In the genomic region with DNA sequence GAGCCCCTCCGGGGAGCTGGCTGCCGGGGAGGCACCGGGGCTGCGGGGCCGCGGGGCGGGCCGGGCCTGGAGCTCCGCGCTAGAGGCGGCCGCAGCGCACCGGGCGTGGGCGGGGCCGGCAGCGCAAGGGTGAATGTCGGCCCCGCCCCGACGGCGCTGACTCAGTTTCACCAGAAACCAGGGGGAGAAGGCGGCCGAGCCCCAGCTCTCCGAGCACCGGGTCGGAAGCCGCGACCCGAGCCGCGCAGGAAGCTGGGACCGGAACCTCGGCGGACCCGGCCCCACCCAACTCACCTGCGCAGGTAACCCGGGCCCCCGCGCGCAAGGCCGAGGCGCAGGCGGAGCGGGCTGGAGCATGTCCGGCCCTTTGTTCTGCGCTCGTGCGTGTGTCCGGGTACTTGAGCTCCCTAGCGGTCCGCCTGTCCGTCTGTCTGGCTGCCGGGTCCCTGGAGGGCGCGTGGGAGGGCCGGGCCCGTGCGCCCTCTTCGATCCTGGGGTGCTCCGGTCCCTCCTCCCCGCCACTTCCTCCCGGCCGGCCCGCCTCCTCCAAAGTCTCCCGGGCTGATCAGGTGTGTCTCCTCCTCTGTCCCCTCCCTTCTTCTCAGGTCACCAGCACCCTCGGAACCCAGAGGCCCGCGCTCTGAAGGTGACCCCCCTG, we compare ENCODE assay signal across 9 cellular contexts. TPM values are rescaled to one million over a fixed set of nuclear protein-coding genes. Genes with fewer than 3 reads are reported as not detected.
DNase-seq lines count a peak whose midpoint lies in the region; ATAC-seq, FAIRE-seq and TF ChIP-seq lines count a peak whose summit lies in the region.
"Had no signal": no experiment of that assay in that cellular context is flagged by ENCODE, and none has a peak within 500 bp of the region (broad histone marks: within the 10 kb centered on the region; RNA-seq: fewer than 3 reads in every experiment).

A gene with protein sequence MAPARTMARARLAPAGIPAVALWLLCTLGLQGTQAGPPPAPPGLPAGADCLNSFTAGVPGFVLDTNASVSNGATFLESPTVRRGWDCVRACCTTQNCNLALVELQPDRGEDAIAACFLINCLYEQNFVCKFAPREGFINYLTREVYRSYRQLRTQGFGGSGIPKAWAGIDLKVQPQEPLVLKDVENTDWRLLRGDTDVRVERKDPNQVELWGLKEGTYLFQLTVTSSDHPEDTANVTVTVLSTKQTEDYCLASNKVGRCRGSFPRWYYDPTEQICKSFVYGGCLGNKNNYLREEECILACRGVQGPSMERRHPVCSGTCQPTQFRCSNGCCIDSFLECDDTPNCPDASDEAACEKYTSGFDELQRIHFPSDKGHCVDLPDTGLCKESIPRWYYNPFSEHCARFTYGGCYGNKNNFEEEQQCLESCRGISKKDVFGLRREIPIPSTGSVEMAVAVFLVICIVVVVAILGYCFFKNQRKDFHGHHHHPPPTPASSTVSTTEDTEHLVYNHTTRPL (plus strand): TSS at position 164 of the 658 bp plus-strand sequence. CDS start 507 bp downstream, outside the sequence.

- no TSS peak for BruUV-seq in GM12878 (replicated peaks; lab: Mats Ljungman, UMichigan)

- peak within 1 kb of the TSS; percentile 86 for H2AFZ ChIP-seq in GM12878 (ENCODE audit: control insufficient read depth, low read depth, low read length)

- TF ChIP-seq CTCF in GM12878 (IDR thresholded peaks at IDR 0.05 in 2 of 3, conservative IDR thresholded peaks at IDR 0.05 in 1 of 3; ENCODE audit: control insufficient read depth in 2 of 3, extremely low read depth in 1 of 3, insufficient read depth in 1 of 3, low read depth in 3 of 3, low read length in 3 of 3) (no peak), left lung (IDR thresholded peaks at IDR 0.05) (no peak)

- FAIRE-seq in GM12878 (lab: Jason Lieb, UNC), result no peak
- FAIRE-seq: TTC549 had no signal

- intact Hi-C loops in GM12878 (cut with micrococcal nuclease; ENCODE audit: unreplicated experiment) (loop anchor here (10.0 kb wide), 1 partner anchor 271 kb away; a partner anchor contains a TSS), left lung (cut with DNase I) (no loop called here)

- H3K79me2 ChIP-seq in GM12878 (ENCODE audit: control insufficient read depth, insufficient read depth, low read length), result no peaks in the 10 kb centered on the region

- H3K4me1 ChIP-seq in GM12878 (ENCODE audit: control insufficient read depth, insufficient read depth, low read length), result peaks cover 26% of the 10 kb centered on the region
- H3K4me1 ChIP-seq in left lung, result peaks cover 12 to 51% of the 10 kb centered on the region in 2 donors

- DNase-seq in SK-N-MC (ENCODE audit: low read depth, low spot score) (no peak), GM12878 (ENCODE audit: low read depth, low spot score) (no peak), left lung (peak; percentile 70 to 90), midbrain (lab: John Stamatoyannopoulos, UW) (no peak)
- peak; percentile 61 to 71 (median 69) for DNase-seq in stimulated activated CD4-positive, alpha-beta T cell treated with anti-CD3 and anti-CD28 coated beads, TNF-alpha, amount 100 ng/mL, for 4 hours (ENCODE audit: low read depth in 3 of 3)

- no peak within 1 kb of the TSS for H3K27ac ChIP-seq in SK-N-MC
- no peak within 1 kb of the TSS for H3K27ac ChIP-seq in GM12878 (ENCODE audit: control insufficient read depth, insufficient read depth)
- peak within 1 kb of the TSS; percentile 69 to 81 for H3K27ac ChIP-seq in left lung

- POLR2A ChIA-PET in GM12878 (lab: Charles Lee), result interaction anchor here (0.5 to 5.0 kb wide), 6 partner anchors 15 to 335 kb away, joined by 3 to 39 read pairs (median 4); a partner anchor contains a TSS

- H3K36me3 ChIP-seq in SK-N-MC (ENCODE audit: insufficient read depth, low read length), result no peaks in the 10 kb centered on the region
- H3K36me3 ChIP-seq in GM12878 (ENCODE audit: control insufficient read depth in 2 of 2, insufficient read depth in 2 of 2, low read length in 1 of 2), result no peaks in the 10 kb centered on the region
- no peaks in the 10 kb centered on the region for H3K36me3 ChIP-seq in left lung

- in situ Hi-C loops in GM12878 (cut with MboI), result no loop called here

- H3K9ac ChIP-seq in SK-N-MC (ENCODE audit: insufficient read length) (peak within 1 kb of the TSS; percentile 10), GM12878 (ENCODE audit: control insufficient read depth, insufficient read depth, low read length) (peak within 1 kb of the TSS; percentile 47)

- ATAC-seq in GM18505 (IDR thresholded peaks at IDR 0.05; ENCODE audit: unreplicated experiment) (no peak), GM12878 (peak; percentile 45), left lung (peak; percentile 66), GM21515 (IDR thresholded peaks at IDR 0.05; ENCODE audit: unreplicated experiment) (no peak), GM18861 (IDR thresholded peaks at IDR 0.05; ENCODE audit: unreplicated experiment) (no peak)

- H3K27me3 ChIP-seq in GM12878 (replicated peaks in 1 of 2; ENCODE audit: control insufficient read depth in 2 of 2, insufficient read depth in 2 of 2, low read length in 1 of 2) (peaks cover 1 to 3% of the 10 kb centered on the region in 2 experiments; a peak in 1 of 4 replicates), left lung (peaks cover 0 to 33% of the 10 kb centered on the region in 2 donors)

- no peak for TF ChIP-seq RAD21 in GM12878 (IDR thresholded peaks at IDR 0.05; ENCODE audit: insufficient read depth, low read depth, low read length)

- H3K4me3 ChIP-seq in SK-N-MC, result peak within 1 kb of the TSS; percentile 78
- H3K4me3 ChIP-seq in GM12878, result peak within 1 kb of the TSS; percentile 75
- peak within 1 kb of the TSS; percentile 47 to 65 for H3K4me3 ChIP-seq in left lung

- peak; percentile 16 for TF ChIP-seq POLR2A in GM18505 (IDR thresholded peaks at IDR 0.05; ENCODE audit: borderline replicate concordance, extremely low read depth, insufficient read depth, insufficient read length)
- no peak; the same call in 1 of the 2 replicates for TF ChIP-seq POLR2A in GM12878 (IDR thresholded peaks at IDR 0.05; ENCODE audit: low read depth, low read length)

- CTCF ChIA-PET in GM12878 (lab: Yijun Ruan, JAX), result interaction anchor here (1.5 to 8.8 kb wide), 5 partner anchors 14 to 62 kb away, joined by 3 to 140 read pairs (median 4); a partner anchor contains a TSS

- RAD21 ChIA-PET in GM12878 (lab: Charles Lee; ENCODE audit: unreplicated experiment), result interaction anchor here (0.6 to 5.0 kb wide), 13 partner anchors 14 to 279 kb away, joined by 3 to 41 read pairs (median 4); a partner anchor contains a TSS

- TF ChIP-seq EP300 in GM12878 (IDR thresholded peaks at IDR 0.05; ENCODE audit: borderline replicate concordance in 1 of 2, control insufficient read depth in 1 of 2, low read depth in 2 of 2, low read length in 2 of 2), result no peak

- no peaks in the 10 kb centered on the region for H3K9me3 ChIP-seq in SK-N-MC (ENCODE audit: low read depth, low read length)
- H3K9me3 ChIP-seq in GM12878 (replicated peaks; ENCODE audit: control insufficient read depth, insufficient read depth, low read length), result no peaks in the 10 kb centered on the region
- no peaks in the 10 kb centered on the region for H3K9me3 ChIP-seq in left lung

- SMC1A ChIA-PET in GM12878 (lab: Charles Lee; ENCODE audit: uncharacterized antibody, unreplicated experiment), result interaction anchor here (0.9 to 2.2 kb wide), 6 partner anchors 13 to 48 kb away, joined by 3 to 7 read pairs (median 4); no protein-coding TSS in a partner anchor

- WGBS in GM12878 (ENCODE audit: insufficient coverage, insufficient replicate concordance, low lambda C conversion rate, missing lambda C conversion rate), result 2% methylated on average over 29 of the region's 70 CpGs

- H4K20me1 ChIP-seq in GM12878 (ENCODE audit: control insufficient read depth, insufficient read depth), result no peaks in the 10 kb centered on the region

- H3K4me2 ChIP-seq in GM12878 (ENCODE audit: control insufficient read depth, insufficient read depth), result peak within 1 kb of the TSS; percentile 98

TF ChIP-seq in GM12878, 131 proteins besides CTCF, POLR2A, EP300 and RAD21 (continues in another document):
- TF ChIP-seq NRF1 (conservative IDR thresholded peaks at IDR 0.05; ENCODE audit: low read depth, low read length) (no peak), KDM1A (IDR thresholded peaks at IDR 0.05; ENCODE audit: borderline replicate concordance) (no peak), MEF2B (IDR thresholded peaks at IDR 0.05; ENCODE audit: partially characterized antibody, poor library complexity, severe bottlenecking) (peak; percentile 35), HCFC1 (IDR thresholded peaks at IDR 0.05; ENCODE audit: low read length) (no peak), NBN (IDR thresholded peaks at IDR 0.05) (peak; percentile 41; the same call in 1 of the 2 replicates), ATF7 (IDR thresholded peaks at IDR 0.05; ENCODE audit: low read depth) (no peak), CHD4 (IDR thresholded peaks at IDR 0.05) (no peak), ZNF217 (IDR thresholded peaks at IDR 0.05) (0 out of 2 replicates have a peak, but pooled peaks have one; percentile 62)
- TF ChIP-seq, protein P1, sequence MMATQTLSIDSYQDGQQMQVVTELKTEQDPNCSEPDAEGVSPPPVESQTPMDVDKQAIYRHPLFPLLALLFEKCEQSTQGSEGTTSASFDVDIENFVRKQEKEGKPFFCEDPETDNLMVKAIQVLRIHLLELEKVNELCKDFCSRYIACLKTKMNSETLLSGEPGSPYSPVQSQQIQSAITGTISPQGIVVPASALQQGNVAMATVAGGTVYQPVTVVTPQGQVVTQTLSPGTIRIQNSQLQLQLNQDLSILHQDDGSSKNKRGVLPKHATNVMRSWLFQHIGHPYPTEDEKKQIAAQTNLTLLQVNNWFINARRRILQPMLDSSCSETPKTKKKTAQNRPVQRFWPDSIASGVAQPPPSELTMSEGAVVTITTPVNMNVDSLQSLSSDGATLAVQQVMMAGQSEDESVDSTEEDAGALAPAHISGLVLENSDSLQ (IDR thresholded peaks at IDR 0.05), result peak; percentile 44

RNA-seq across cellular contexts. Expression of the gene that starts here (rescaled TPM):
- 46.9 and 54.3 TPM in 2 replicates for total RNA-seq in GM12878 (2013; cell fraction: nucleolus; rRNA removed)
- total RNA-seq in GM12878 (2014; rRNA removed), result 18.8 and 18.9 TPM in 2 replicates
- total RNA-seq in GM12878 (2014; rRNA removed; fragmentation: Illumina TruSeq; extraction: Trizol), result 6.4 and 7.8 TPM in 2 replicates
- 26.6 and 28.6 TPM in 2 replicates for total RNA-seq in GM12878 (2021)
- 3.1 TPM for polyA plus RNA-seq in GM12878 (2011; ENCODE audit: low read depth)
- polyA plus RNA-seq in GM12878 (2011; rRNA removed), result 4.8 and 8.2 TPM in 2 replicates
- polyA plus RNA-seq in GM12878 (2011; cell fraction: cytosol; rRNA removed), result 17.8 and 26.2 TPM in 2 replicates
- 40.2 and 41.5 TPM in 2 replicates for polyA plus RNA-seq in GM12878 (2011; cell fraction: nucleus; rRNA removed)
- polyA plus RNA-seq in GM12878 (2012), result 8.4 and 9.5 TPM in 2 replicates
- 11.0 and 12.4 TPM in 2 replicates for polyA plus RNA-seq in GM12878 (2014; fragmentation: Illumina TruSeq; extraction: Trizol)
- 1 to 10 TPM; 3.5 to 4.0 TPM for polyA plus RNA-seq in GM12878 (2014; fragmentation: Nextera tagmentation; extraction: Ambion mirVana)
- polyA plus RNA-seq in GM12878 (2014; rRNA removed), result 10.4 and 14.3 TPM in 2 replicates
- polyA plus RNA-seq in GM12878 (2016; fragmentation: Nextera tagmentation; extraction: Ambion mirVana), result 10 to 100 TPM; 10.1 to 12.1 TPM
- polyA minus RNA-seq in GM12878 (2011; rRNA and poly(A)+ RNA removed), result 9.4 and 13.9 TPM in 2 replicates
- 7.1 and 13.0 TPM in 2 replicates for polyA minus RNA-seq in GM12878 (2011; cell fraction: cytosol; rRNA and poly(A)+ RNA removed)
- polyA minus RNA-seq in GM12878 (2011; cell fraction: nucleus; rRNA and poly(A)+ RNA removed), result 11.2 and 12.2 TPM in 2 replicates
- 100 to 1,000 TPM; 102 to 160 TPM for total RNA-seq in left lung

Comparison
In these comparisons a context has a peak if more than half of its experiments do, and no peak if none do; other contexts are left out.
1. ATAC-seq: peak in GM12878 (single experiment) and left lung (single experiment); none in GM18505 (single experiment), GM21515 (single experiment) and GM18861 (single experiment).
2. DNase-seq: peak in left lung (2 of 2) and stimulated activated CD4-positive, alpha-beta T cell treated with anti-CD3 and anti-CD28 coated beads, TNF-alpha, amount 100 ng/mL, for 4 hours (3 of 3); none in SK-N-MC (single experiment), GM12878 (single experiment) and midbrain (single experiment).
3. H3K27ac ChIP-seq: peak in left lung (2 of 2); none in SK-N-MC (single experiment) and GM12878 (single experiment).
4. Peak in every context shown above with its lines, with median percentiles within 50 percentile points of each other: H3K4me3 ChIP-seq.